ENCODE assay signal across 20 cellular contexts in genomic region chr4:53267026-53267425, GRCh38.
DNase-seq lines count a peak whose midpoint lies in the region; ATAC-seq, FAIRE-seq and TF ChIP-seq lines count a peak whose summit lies in the region.
"Had no signal": no experiment of that assay in that cellular context is flagged by ENCODE, and none has a peak within 500 bp of the region (broad histone marks: within the 10 kb centered on the region; RNA-seq: fewer than 3 reads in every experiment).

No MANE protein-coding gene starts in this region.

- peaks cover 2% of the 10 kb centered on the region for H4K20me1 ChIP-seq in astrocyte (ENCODE audit: insufficient read depth, low read length)

- H3K4me1 ChIP-seq in astrocyte (ENCODE audit: insufficient read depth, low read length), result no peaks in the 10 kb centered on the region

- H3K27ac ChIP-seq in astrocyte (ENCODE audit: low read depth, low read length), result no peak overlapping the region
- H3K27ac ChIP-seq: PC-9, RWPE1 had no signal

- no peaks in the 10 kb centered on the region for H3K27me3 Mint-ChIP-seq in astrocyte (ENCODE audit: low read depth, unreplicated experiment)
- H3K27me3 Mint-ChIP-seq: CD4-positive, CD25-positive, alpha-beta regulatory T cell had no signal

- no peak overlapping the region for H3K27ac Mint-ChIP-seq in astrocyte (ENCODE audit: unreplicated experiment)
- H3K27ac Mint-ChIP-seq: CD4-positive, CD25-positive, alpha-beta regulatory T cell had no signal

- DNase-seq in H4 (ENCODE audit: low spot score) (peak; percentile 93), astrocyte (ENCODE audit: low read depth) (peak; percentile 32), hepatic stellate cell (ENCODE audit: low spot score) (peak; percentile 7), NCI-H69 (lab: John Stamatoyannopoulos, UW) (no peak), DMS53 treated with DMSO at 0.1 percent for 48 hours (lab: John Stamatoyannopoulos, UW; ENCODE audit: unreplicated experiment) (no peak)
- DNase-seq in stimulated activated CD4-positive, alpha-beta T cell treated with anti-CD3 and anti-CD28 coated beads, Interleukin-2, amount 100 ng/mL, for 48 hours, result no peak
- DNase-seq: CD4-positive, CD25-positive, alpha-beta regulatory T cell; GDM1; KG1; MM.1S; NCI-H2029; NCI-H446 treated with DMSO at 0.1 percent for 48 hours; NCI-H526; PC-9; SHP77 had no signal

- no peaks in the 10 kb centered on the region for H3K36me3 ChIP-seq in astrocyte (ENCODE audit: insufficient read depth, low read length)

- H3K9me3 Mint-ChIP-seq in astrocyte (ENCODE audit: unreplicated experiment), result peaks cover 8% of the 10 kb centered on the region

- H3K9ac ChIP-seq in astrocyte (ENCODE audit: low read length), result no peak overlapping the region

- no peaks in the 10 kb centered on the region for H3K27me3 ChIP-seq in astrocyte (ENCODE audit: insufficient read depth, low read length)

- H3K36me3 Mint-ChIP-seq in astrocyte (ENCODE audit: low read depth, unreplicated experiment), result peaks cover 18% of the 10 kb centered on the region

- H3K9me3 ChIP-seq in astrocyte (ENCODE audit: insufficient read depth, low read depth, low read length), result no peaks in the 10 kb centered on the region

- TF ChIP-seq CTCF in astrocyte (IDR thresholded peaks at IDR 0.05; ENCODE audit: insufficient read depth, low read depth, low read length), result no peak

- FAIRE-seq in astrocyte (lab: Jason Lieb, UNC), result no peak
- FAIRE-seq: D721Med, GM12878, H1 had no signal

- no peak for ATAC-seq in GM18870 (IDR thresholded peaks at IDR 0.05; ENCODE audit: unreplicated experiment)
- ATAC-seq: GM12878 had no signal

- H3K4me3 Mint-ChIP-seq in astrocyte (ENCODE audit: unreplicated experiment), result no peak overlapping the region
- H3K4me3 Mint-ChIP-seq: CD4-positive, CD25-positive, alpha-beta regulatory T cell had no signal

- H3K4me2 ChIP-seq in astrocyte (ENCODE audit: low read length), result no peak overlapping the region
- H3K4me2 ChIP-seq: PC-9 had no signal

- H3K4me3 ChIP-seq in astrocyte (ENCODE audit: insufficient read depth, low read depth, low read length), result no peak overlapping the region
- H3K4me3 ChIP-seq: GM12878, PC-9 had no signal

- H3K79me2 ChIP-seq in astrocyte (ENCODE audit: insufficient read depth, low read length), result no peaks in the 10 kb centered on the region

- no peaks in the 10 kb centered on the region for H3K4me1 Mint-ChIP-seq in astrocyte (ENCODE audit: low read depth, unreplicated experiment)
- H3K4me1 Mint-ChIP-seq: CD4-positive, CD25-positive, alpha-beta regulatory T cell had no signal

- no peak overlapping the region for H2AFZ ChIP-seq in astrocyte (ENCODE audit: low read depth, low read length)
- H2AFZ ChIP-seq: PC-9 had no signal

Comparison
In these comparisons a context has a peak if more than half of its experiments do, and no peak if none do; other contexts are left out.
1. DNase-seq: peak in H4 (single experiment), astrocyte (single experiment) and hepatic stellate cell (single experiment); none in stimulated activated CD4-positive, alpha-beta T cell treated with anti-CD3 and anti-CD28 coated beads, Interleukin-2, amount 100 ng/mL, for 48 hours (0 of 2), NCI-H69 (single experiment) and DMS53 treated with DMSO at 0.1 percent for 48 hours (single experiment).